In the genomic region with DNA sequence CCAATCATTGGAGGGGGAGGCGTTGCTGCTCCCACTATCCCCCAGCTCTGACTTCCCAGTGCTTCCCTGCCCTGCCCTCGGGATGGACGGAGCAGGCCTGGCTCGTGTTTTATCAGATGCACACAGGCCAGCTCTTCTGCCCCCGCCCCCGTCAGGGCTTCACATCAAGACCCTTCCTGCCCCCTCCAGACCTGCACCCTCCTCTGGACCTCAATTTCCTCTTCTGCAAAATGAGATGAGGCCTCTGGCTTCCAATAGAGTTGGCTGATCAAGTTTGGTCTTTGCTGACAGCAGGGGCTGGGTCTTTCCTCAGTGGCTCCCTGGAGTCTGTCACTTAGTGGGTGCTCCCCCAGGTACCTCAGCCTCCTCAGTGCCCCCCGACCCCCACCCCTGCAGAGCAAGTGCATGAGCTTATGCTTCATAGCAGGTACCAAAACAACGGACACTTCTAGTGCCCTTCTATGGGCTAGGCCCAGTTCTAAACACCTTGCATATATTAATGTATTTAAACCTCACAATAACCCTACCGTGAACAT, we compare ENCODE assay signal across 21 cellular contexts. TPM values are rescaled to one million over a fixed set of nuclear protein-coding genes. Genes with fewer than 3 reads are reported as not detected.
DNase-seq lines count a peak whose midpoint lies in the region; ATAC-seq and TF ChIP-seq lines count a peak whose summit lies in the region.
"Had no signal": no experiment of that assay in that cellular context is flagged by ENCODE, and none has a peak within 500 bp of the region (broad histone marks: within the 10 kb centered on the region; RNA-seq: fewer than 3 reads in every experiment).

No MANE protein-coding gene starts in this region.

- ATAC-seq in gastroesophageal sphincter = no peak
- ATAC-seq in upper lobe of right lung = no peak
- ATAC-seq: GM23338; stimulated activated memory B cell treated with anti-CD40 and anti-IgM and Interleukin-4, amounts not matched to agents 10 μg/mL and 1 μg/mL and 100 μg/mL, for 72 hours; WTC11 had no signal

- intact Hi-C loops in upper lobe of right lung (cut with DNase I) = no loop called here

- no peaks in the 10 kb centered on the region; the same call in 1 of the 2 replicates for H3K27me3 Mint-ChIP-seq in HFFc6 (ENCODE audit: insufficient read depth)

- H3K36me3 Mint-ChIP-seq in HFFc6 (ENCODE audit: low read depth) = no peaks in the 10 kb centered on the region
- H3K36me3 Mint-ChIP-seq: CD4-positive, alpha-beta memory T cell; stimulated activated memory B cell treated with anti-CD40 and anti-IgM and Interleukin-4, amounts not matched to agents 10 μg/mL and 1 μg/mL and 100 μg/mL, for 72 hours; WTC11 had no signal

- H3K36me3 ChIP-seq in gastroesophageal sphincter (no peaks in the 10 kb centered on the region), mesodermal cell (ENCODE audit: control insufficient read depth, insufficient read depth, low read length) (no peaks in the 10 kb centered on the region), upper lobe of right lung (no peaks in the 10 kb centered on the region), H7 (replicated peaks; ENCODE audit: control insufficient read depth, insufficient read depth, low read length) (no peaks in the 10 kb centered on the region)
- H3K36me3 ChIP-seq: spleen had no signal

- no peak for TF ChIP-seq POLR2A in gastroesophageal sphincter (IDR thresholded peaks at IDR 0.05)

- no peak overlapping the region for H3K4me3 Mint-ChIP-seq in HFFc6
- H3K4me3 Mint-ChIP-seq: activated naive CD4-positive, alpha-beta T cell treated with anti-CD3 and anti-CD28 coated beads for 36 hours; CD4-positive, alpha-beta memory T cell; GM23338; stimulated activated memory B cell treated with anti-CD40 and anti-IgM and Interleukin-4, amounts not matched to agents 10 μg/mL and 1 μg/mL and 100 μg/mL, for 72 hours; T-helper 2 cell treated with Interferon-gamma antibody and Interleukin-4, amounts not matched to agents 5 μg/mL and 100 μg/mL, for 36 hours; WTC11 had no signal

- no peaks in the 10 kb centered on the region for H3K27me3 ChIP-seq in gastroesophageal sphincter
- no peaks in the 10 kb centered on the region for H3K27me3 ChIP-seq in upper lobe of right lung
- H3K27me3 ChIP-seq in H7 (ENCODE audit: control insufficient read depth, insufficient read depth, low read length) = no peaks in the 10 kb centered on the region; the same call in 1 of the 2 replicates
- H3K27me3 ChIP-seq: testis had no signal

- no peak for TF ChIP-seq EP300 in gastroesophageal sphincter (IDR thresholded peaks at IDR 0.05)

- H3K27ac ChIP-seq in gastroesophageal sphincter = peak overlapping the region in 3 of 4 donors; percentile 58 to 64 (median 62)
- H3K27ac ChIP-seq in mesodermal cell (ENCODE audit: low read depth, low read length, severe bottlenecking) = peak overlapping the region; percentile 96
- H3K27ac ChIP-seq in upper lobe of right lung = peak overlapping the region; percentile 75
- H3K27ac ChIP-seq: SK-N-MC had no signal

- H3K4me1 Mint-ChIP-seq in HFFc6 (ENCODE audit: low read depth) = peaks cover 70% of the 10 kb centered on the region

- H3K4me1 ChIP-seq in gastroesophageal sphincter (peaks cover 0 to 84% (median 47%) of the 10 kb centered on the region in 3 donors), mesodermal cell (ENCODE audit: control insufficient read depth, insufficient read depth, low read length, poor library complexity, severe bottlenecking) (peaks cover 31% of the 10 kb centered on the region), upper lobe of right lung (peaks cover 76% of the 10 kb centered on the region)

- no peak overlapping the region for H3K27ac Mint-ChIP-seq in HFFc6
- H3K27ac Mint-ChIP-seq: activated naive CD4-positive, alpha-beta T cell treated with anti-CD3 and anti-CD28 coated beads for 36 hours; GM23338; stimulated activated memory B cell treated with anti-CD40 and anti-IgM and Interleukin-4, amounts not matched to agents 10 μg/mL and 1 μg/mL and 100 μg/mL, for 72 hours; T-helper 2 cell treated with Interferon-gamma antibody and Interleukin-4, amounts not matched to agents 5 μg/mL and 100 μg/mL, for 36 hours; WTC11 had no signal

- DNase-seq in UCSD-AML1 (lab: John Stamatoyannopoulos, UW; ENCODE audit: unreplicated experiment) = peak; percentile 40
- DNase-seq in upper lobe of right lung = no peak
- DNase-seq in HFFc6 = no peak
- no peak for DNase-seq in H7
- DNase-seq in NCI-H146 (lab: John Stamatoyannopoulos, UW) = no peak
- DNase-seq: activated naive CD4-positive, alpha-beta T cell treated with anti-CD3 and anti-CD28 coated beads for 36 hours; CD4-positive, alpha-beta memory T cell; cortex of kidney; mammary epithelial cell; NCI-H1694 treated with DMSO at 0.1 percent for 48 hours; NCI-H526 treated with DMSO at 0.1 percent for 48 hours; spleen; stimulated activated CD4-positive, alpha-beta T cell treated with anti-CD3 and anti-CD28 coated beads, Interleukin-4, amount 100 ng/mL, for 1 hour; testis had no signal

- no peaks in the 10 kb centered on the region for H3K9me3 Mint-ChIP-seq in HFFc6
- H3K9me3 Mint-ChIP-seq: activated naive CD4-positive, alpha-beta T cell treated with anti-CD3 and anti-CD28 coated beads for 36 hours; CD4-positive, alpha-beta memory T cell; GM23338; stimulated activated memory B cell treated with anti-CD40 and anti-IgM and Interleukin-4, amounts not matched to agents 10 μg/mL and 1 μg/mL and 100 μg/mL, for 72 hours; T-helper 2 cell treated with Interferon-gamma antibody and Interleukin-4, amounts not matched to agents 5 μg/mL and 100 μg/mL, for 36 hours; WTC11 had no signal

- no peaks in the 10 kb centered on the region for H3K9me3 ChIP-seq in gastroesophageal sphincter
- H3K9me3 ChIP-seq in mesodermal cell (ENCODE audit: control insufficient read depth, low read length) = no peaks in the 10 kb centered on the region
- H3K9me3 ChIP-seq in upper lobe of right lung = no peaks in the 10 kb centered on the region
- H3K9me3 ChIP-seq: spleen, testis had no signal

- WGBS in gastroesophageal sphincter (ENCODE audit: low coverage in 1 of 2), 2 donors = 57 to 82% methylated on average over 2 to 4 of the region's 9 CpGs
- 55 to 87% methylated on average over 4 to 5 of the region's 9 CpGs for WGBS in mesodermal cell (ENCODE audit: insufficient coverage in 2 of 2), 2 experiments

- no peak overlapping the region for H3K4me3 ChIP-seq in gastroesophageal sphincter
- no peak overlapping the region for H3K4me3 ChIP-seq in mesodermal cell (ENCODE audit: extremely low read depth, insufficient read depth, low read length, poor library complexity, severe bottlenecking)
- no peak overlapping the region for H3K4me3 ChIP-seq in upper lobe of right lung
- H3K4me3 ChIP-seq in H7 (ENCODE audit: insufficient read depth, low read depth, low read length) = no peak overlapping the region
- H3K4me3 ChIP-seq: GM23338, SK-N-MC, spleen, testis had no signal

- no peak for TF ChIP-seq CTCF in gastroesophageal sphincter (IDR thresholded peaks at IDR 0.05)
- no peak for TF ChIP-seq CTCF in upper lobe of right lung (IDR thresholded peaks at IDR 0.05)
- TF ChIP-seq CTCF in HFFc6 (IDR thresholded peaks at IDR 0.05) = no peak

RNA-seq across cellular contexts. Expression of a gene that starts 6.8 kb away (rescaled TPM):
- total RNA-seq in gastroesophageal sphincter (10 to 100 TPM; 45.0 to 77.9 (median 61.5) TPM), upper lobe of right lung (284 TPM)
- 443 TPM for polyA plus RNA-seq in mesodermal cell (2013, experiment 1 of 2)
- 298 TPM for polyA plus RNA-seq in mesodermal cell (2013, experiment 2 of 2)
- total RNA-seq in HFFc6 (2021; fragmentation: NEBNext Ultra II Directional; extraction: Animal tissue kit (Norgen Biotek cat#: 25700)) = 100 to 1,000 TPM in 5 of 6 experiments, 10 to 100 TPM in 1; 86.7 to 118 (median 108) TPM
- 59.0 and 70.4 TPM in 2 replicates for total RNA-seq in H7 (2014; rRNA removed; shearing (Covaris generic))
